1 cellular context compared by ENCODE assay signal in the genomic region with DNA sequence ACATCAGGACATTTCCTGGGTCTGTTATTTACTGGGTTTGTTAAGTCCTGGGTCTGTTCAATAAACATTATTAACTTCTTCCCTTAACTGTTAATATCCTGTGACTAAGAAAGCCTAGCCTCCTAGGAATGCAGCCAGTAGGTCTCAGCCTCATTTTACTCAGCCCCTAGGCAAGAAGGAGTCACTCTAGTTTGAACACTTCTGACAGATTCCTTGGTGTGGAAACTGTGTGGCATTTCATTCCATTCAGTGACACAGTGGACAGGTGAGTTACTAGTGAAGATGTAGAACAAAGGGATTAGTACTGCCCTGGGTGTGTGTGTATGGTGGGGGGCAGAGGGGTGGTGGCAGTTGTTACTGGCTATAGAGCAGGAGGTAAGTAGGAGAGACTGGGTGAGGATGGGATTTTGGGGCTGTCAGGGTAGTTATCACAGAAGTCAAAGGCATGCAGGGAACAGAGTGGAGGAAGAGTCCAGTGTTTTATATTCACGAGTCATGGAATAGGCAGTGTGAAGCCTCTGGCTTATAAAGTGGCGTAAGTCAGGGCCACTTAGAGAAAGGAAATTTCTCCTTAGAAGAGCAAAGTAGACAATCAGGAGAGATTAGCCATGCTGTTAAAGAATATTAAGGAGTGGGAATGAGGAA.
TF ChIP-seq lines count a peak whose summit lies in the region.

No MANE protein-coding gene starts in this region.

TF ChIP-seq in GM23338, 12 proteins besides CTCF, POLR2A, EP300 and RAD21 (continued from another document):
- TF ChIP-seq REST (IDR thresholded peaks at IDR 0.05; ENCODE audit: unreplicated experiment) = no peak
- TF ChIP-seq NANOG (IDR thresholded peaks at IDR 0.05; ENCODE audit: borderline replicate concordance) = no peak
- no peak for TF ChIP-seq ZNF114 (CRISPR knock-in tag; IDR thresholded peaks at IDR 0.05)
- TF ChIP-seq JUNB (IDR thresholded peaks at IDR 0.05; ENCODE audit: unreplicated experiment) = no peak
- TF ChIP-seq POLR2AphosphoS5 (IDR thresholded peaks at IDR 0.05; ENCODE audit: low read depth) = no peak
- no peak for TF ChIP-seq STAT1 (IDR thresholded peaks at IDR 0.05; ENCODE audit: unreplicated experiment)
- TF ChIP-seq ETS1 (IDR thresholded peaks at IDR 0.05) = no peak
- TF ChIP-seq EZH2 (IDR thresholded peaks at IDR 0.05; ENCODE audit: low read depth, unreplicated experiment) = no peak
- no peak for TF ChIP-seq CREB1 (CRISPR knock-in tag; IDR thresholded peaks at IDR 0.05; ENCODE audit: low read depth)
- TF ChIP-seq ZNF462 (CRISPR knock-in tag; IDR thresholded peaks at IDR 0.05) = no peak
- TF ChIP-seq EZH2phosphoT487 (IDR thresholded peaks at IDR 0.05; ENCODE audit: unreplicated experiment) = no peak
TF ChIP-seq in GM23338: peak in this region for 0.
